ENCODE assay signal across 8 cellular contexts in the genomic region with DNA sequence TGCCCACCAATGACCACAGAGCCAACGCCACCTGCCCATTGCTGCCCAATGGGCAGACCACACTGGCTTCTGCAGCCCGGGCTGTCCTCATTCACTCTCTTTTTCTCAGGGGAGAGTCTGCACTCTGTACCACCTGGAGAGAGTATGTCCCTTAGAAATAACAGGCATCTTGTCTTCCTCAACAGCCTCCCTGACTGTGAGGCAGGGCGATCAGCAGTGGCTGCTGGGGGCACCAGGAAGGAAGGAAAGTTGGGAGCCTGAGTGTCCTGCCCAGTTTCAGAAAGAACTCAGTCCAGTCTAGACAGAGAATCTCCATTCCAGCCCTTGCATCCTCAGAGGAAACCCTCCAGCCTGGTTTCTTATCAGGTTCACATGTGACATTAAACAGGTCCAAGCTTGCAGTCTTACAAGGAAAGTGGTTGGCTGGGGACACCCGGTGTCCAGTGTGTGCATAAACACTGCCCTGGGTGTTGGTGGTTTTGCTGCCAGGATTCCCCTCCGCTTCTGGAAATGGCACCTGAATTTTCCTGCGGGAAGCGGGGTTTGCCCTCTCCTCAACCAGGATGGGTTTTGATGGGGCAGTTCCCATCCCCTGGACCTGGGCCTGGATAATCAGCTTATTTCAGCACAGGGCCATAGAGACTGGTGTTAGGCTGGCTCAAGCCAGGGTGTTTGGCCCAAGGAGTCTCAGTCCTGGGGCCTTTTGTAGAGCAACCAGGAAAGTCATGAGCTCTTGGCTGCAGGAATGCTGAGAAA. TPM values are rescaled to one million over a fixed set of nuclear protein-coding genes. Genes with fewer than 3 reads are reported as not detected.
DNase-seq lines count a peak whose midpoint lies in the region; ATAC-seq and TF ChIP-seq lines count a peak whose summit lies in the region.

No MANE protein-coding gene starts in this region.

- POLR2A ChIA-PET in naive thymus-derived CD8-positive, alpha-beta T cell (lab: Charles Lee), result no interaction called here

- no peaks in the 10 kb centered on the region for H3K36me3 ChIP-seq in spleen

- WGBS in spleen, 5 donors, result 55 to 78% (median 72%) methylated on average over 6 to 7 of the region's 7 CpGs

- H3K9me3 Mint-ChIP-seq in Calu3 (ENCODE audit: low read depth, unreplicated experiment), result no peaks in the 10 kb centered on the region
- no peaks in the 10 kb centered on the region for H3K9me3 Mint-ChIP-seq in activated naive CD8-positive, alpha-beta T cell treated with anti-CD3 and anti-CD28 coated beads for 36 hours
- peaks cover 0 to 5% (median 0%) of the 10 kb centered on the region in 9 donors for H3K9me3 Mint-ChIP-seq in naive thymus-derived CD8-positive, alpha-beta T cell

- H3K27ac Mint-ChIP-seq in Calu3 (ENCODE audit: unreplicated experiment), result no peak overlapping the region
- no peak overlapping the region for H3K27ac Mint-ChIP-seq in activated naive CD8-positive, alpha-beta T cell treated with anti-CD3 and anti-CD28 coated beads for 36 hours
- H3K27ac Mint-ChIP-seq in naive thymus-derived CD8-positive, alpha-beta T cell, result peak overlapping the region in 1 of 10 donors; percentile 74

- no peak for TF ChIP-seq POLR2A in spleen (IDR thresholded peaks at IDR 0.05)

- no peaks in the 10 kb centered on the region for H3K36me3 Mint-ChIP-seq in Calu3 (ENCODE audit: insufficient read depth, unreplicated experiment)
- no peaks in the 10 kb centered on the region for H3K36me3 Mint-ChIP-seq in activated naive CD8-positive, alpha-beta T cell treated with anti-CD3 and anti-CD28 coated beads for 36 hours
- H3K36me3 Mint-ChIP-seq in naive thymus-derived CD8-positive, alpha-beta T cell, result no peaks in the 10 kb centered on the region

- no peaks in the 10 kb centered on the region for H3K4me1 Mint-ChIP-seq in Calu3 (ENCODE audit: low read depth, unreplicated experiment)
- H3K4me1 Mint-ChIP-seq in activated naive CD8-positive, alpha-beta T cell treated with anti-CD3 and anti-CD28 coated beads for 36 hours, result no peaks in the 10 kb centered on the region
- no peaks in the 10 kb centered on the region for H3K4me1 Mint-ChIP-seq in naive thymus-derived CD8-positive, alpha-beta T cell

- no TSS peak for BruUV-seq in Calu3 (replicated peaks; lab: Mats Ljungman, UMichigan)

- H3K4me3 ChIP-seq in spleen, result no peak overlapping the region

- no peaks in the 10 kb centered on the region for H3K27me3 Mint-ChIP-seq in Calu3 (ENCODE audit: unreplicated experiment)
- no peaks in the 10 kb centered on the region for H3K27me3 Mint-ChIP-seq in activated naive CD8-positive, alpha-beta T cell treated with anti-CD3 and anti-CD28 coated beads for 36 hours
- H3K27me3 Mint-ChIP-seq in naive thymus-derived CD8-positive, alpha-beta T cell, result peaks cover 0 to 20% (median 4%) of the 10 kb centered on the region in 5 donors

- no peak overlapping the region for H3K4me3 Mint-ChIP-seq in Calu3 (ENCODE audit: low read depth, unreplicated experiment)
- H3K4me3 Mint-ChIP-seq in activated naive CD8-positive, alpha-beta T cell treated with anti-CD3 and anti-CD28 coated beads for 36 hours, result no peak overlapping the region
- no peak overlapping the region for H3K4me3 Mint-ChIP-seq in naive thymus-derived CD8-positive, alpha-beta T cell

- TF ChIP-seq CTCF in Calu3 (IDR thresholded peaks at IDR 0.05; ENCODE audit: unreplicated experiment), result peak; percentile 25
- peak in 10 of 11 experiments; percentile 23 to 77 (median 54) for TF ChIP-seq CTCF in spleen (IDR thresholded peaks at IDR 0.05 in 8 of 11, conservative IDR thresholded peaks at IDR 0.05 in 3 of 11)

- no peaks in the 10 kb centered on the region for H3K9me3 ChIP-seq in spleen

- CTCF ChIA-PET in Calu3 (lab: Charles Lee), result no interaction called here

- peak; percentile 38 for DNase-seq in Calu3
- DNase-seq in astrocyte of the hippocampus (ENCODE audit: low read depth, low spot score), result peak; percentile 85
- peak in 32 of 51 donors; percentile 4 to 64 (median 20) for DNase-seq in hypothalamus (lab: John Stamatoyannopoulos, UW)
- no peak for DNase-seq in spleen
- DNase-seq in activated naive CD8-positive, alpha-beta T cell treated with anti-CD3 and anti-CD28 coated beads for 36 hours, result no peak
- DNase-seq in naive thymus-derived CD8-positive, alpha-beta T cell, result no peak

- intact Hi-C loops in Calu3 (cut with micrococcal nuclease; ENCODE audit: unreplicated experiment), result loop anchor here (1.0 kb wide), 1 partner anchor 165 kb away; no protein-coding TSS in a partner anchor
- intact Hi-C loops in spleen (cut with DNase I; ENCODE audit: low total_unique reads), result no loop called here

- no peaks in the 10 kb centered on the region for H3K27me3 ChIP-seq in spleen (replicated peaks in 1 of 7)

- ATAC-seq in HG03432 (IDR thresholded peaks at IDR 0.05; ENCODE audit: unreplicated experiment), result peak; percentile 76
- no peak for ATAC-seq in naive thymus-derived CD8-positive, alpha-beta T cell
- ATAC-seq in HG02610 (IDR thresholded peaks at IDR 0.05; ENCODE audit: unreplicated experiment), result no peak

- H3K27ac ChIP-seq in spleen, result no peak overlapping the region

- peaks cover 0 to 11% (median 6%) of the 10 kb centered on the region in 6 donors for H3K4me1 ChIP-seq in spleen

RNA-seq across cellular contexts. Expression of a gene that starts 37.1 kb away (rescaled TPM):
- total RNA-seq in Calu3 (2022), result 0.54 TPM in 1 of 2 replicates, not detected in the other
- total RNA-seq in spleen, result 1 to 10 TPM in 6 of 7 donors, under 1 TPM in 1; 0.94 to 4.5 (median 1.3) TPM
- polyA plus RNA-seq in spleen, result 1 to 10 TPM; 1.1 to 4.3 (median 2.0) TPM
- under 1 TPM; 0.12 to 0.20 TPM for total RNA-seq in activated naive CD8-positive, alpha-beta T cell treated with anti-CD3 and anti-CD28 coated beads for 36 hours
- not detected for total RNA-seq in naive thymus-derived CD8-positive, alpha-beta T cell
- polyA plus RNA-seq in naive thymus-derived CD8-positive, alpha-beta T cell, result not detected

Comparison
In these comparisons a context has a peak if more than half of its experiments do, and no peak if none do; other contexts are left out.
1. DNase-seq: peak in Calu3 (single experiment), astrocyte of the hippocampus (single experiment) and hypothalamus (32 of 51); none in spleen (single experiment), activated naive CD8-positive, alpha-beta T cell treated with anti-CD3 and anti-CD28 coated beads for 36 hours (single experiment) and naive thymus-derived CD8-positive, alpha-beta T cell (0 of 10).